Comparison of ENCODE assay signal across 9 cellular contexts in genomic region chr2:241509408-241509784, GRCh38. TPM values are rescaled to one million over a fixed set of nuclear protein-coding genes. Genes with fewer than 3 reads are reported as not detected.
DNase-seq lines count a peak whose midpoint lies in the region; ATAC-seq and TF ChIP-seq lines count a peak whose summit lies in the region.
"Had no signal": no experiment of that assay in that cellular context is flagged by ENCODE, and none has a peak within 500 bp of the region (broad histone marks: within the 10 kb centered on the region; RNA-seq: fewer than 3 reads in every experiment).

No MANE protein-coding gene starts in this region.

- peaks cover 0 to 2% (median 0%) of the 10 kb centered on the region in 9 donors for H3K36me3 ChIP-seq in heart left ventricle
- H3K36me3 ChIP-seq in mucosa of stomach (ENCODE audit: control insufficient read depth, insufficient read depth, low read length), result no peaks in the 10 kb centered on the region
- no peaks in the 10 kb centered on the region for H3K36me3 ChIP-seq in uterus

- TF ChIP-seq POLR2A in heart left ventricle (IDR thresholded peaks at IDR 0.05) (no peak), uterus (IDR thresholded peaks at IDR 0.05) (no peak)

- WGBS in heart left ventricle, 4 donors, result 42 to 64% (median 54%) methylated on average over 7 to 9 of the region's 9 CpGs

- H3K4me1 ChIP-seq in heart left ventricle (peaks cover 13 to 46% (median 33%) of the 10 kb centered on the region in 12 donors), mucosa of stomach (ENCODE audit: control insufficient read depth, insufficient read depth, low read length) (peaks cover 21% of the 10 kb centered on the region), uterus (no peaks in the 10 kb centered on the region)

- H3K4me3 Mint-ChIP-seq in chondrocyte (ENCODE audit: unreplicated experiment), result peak overlapping the region; percentile 73

- intact Hi-C loops in heart left ventricle (cut with DNase I) (loop anchor here in 7 of 10 donors (2.0 to 10.0 kb wide), 9 partner anchors 48 to 407 kb away; partner anchors contain the start of genes BOK (in 2 of the 7), ATG4B (in 1 of the 7), D2HGDH (in 1 of the 7) and MTERF4 (in 1 of the 7)), cardiac septum (cut with DNase I) (loop anchor here (5.0 to 10.0 kb wide), 4 partner anchors 48 to 155 kb away; partner anchors contain the start of genes ATG4B, BOK, FARP2 and THAP4), uterus (cut with DNase I; ENCODE audit: low total_unique reads) (no loop called here)

- H3K9ac ChIP-seq in mucosa of stomach (ENCODE audit: low read length), result peak overlapping the region; percentile 69

- peaks cover 3% of the 10 kb centered on the region for H3K36me3 Mint-ChIP-seq in chondrocyte (ENCODE audit: low read depth)

- H3K27ac ChIP-seq in heart left ventricle, result peak overlapping the region in 2 of 12 donors; percentile 78 to 97
- peak overlapping the region in 1 of 2 donors; percentile 92 for H3K27ac ChIP-seq in uterus

- no peaks in the 10 kb centered on the region for H3K27me3 ChIP-seq in heart left ventricle
- H3K27me3 ChIP-seq in mucosa of stomach (ENCODE audit: control insufficient read depth, insufficient read depth, low read length), result no peaks in the 10 kb centered on the region
- no peaks in the 10 kb centered on the region for H3K27me3 ChIP-seq in uterus

- TF ChIP-seq CTCF in heart left ventricle (IDR thresholded peaks at IDR 0.05) (no peak), chondrocyte (IDR thresholded peaks at IDR 0.05) (no peak), uterus (IDR thresholded peaks at IDR 0.05) (no peak)

- ATAC-seq in heart left ventricle, result no peak

- H3K4me3 ChIP-seq in heart left ventricle (peak overlapping the region; percentile 22 to 99 (median 88)), mucosa of stomach (ENCODE audit: low read length) (peak overlapping the region; percentile 65), uterus (peak overlapping the region; percentile 72 to 98)

- H3K27me3 Mint-ChIP-seq in chondrocyte (ENCODE audit: low read depth), result no peaks in the 10 kb centered on the region

- H3K27ac Mint-ChIP-seq in chondrocyte (ENCODE audit: unreplicated experiment), result peak overlapping the region; percentile 68

- no peaks in the 10 kb centered on the region for H3K9me3 Mint-ChIP-seq in chondrocyte (ENCODE audit: low read depth)

- DNase-seq in heart left ventricle, result no peak
- no peak for DNase-seq in cardiac septum (ENCODE audit: low spot score)
- no peak for DNase-seq in chondrocyte (ENCODE audit: low spot score)
- no peak for DNase-seq in uterus
- no peak for DNase-seq in D341Med (ENCODE audit: low spot score)
- no peak for DNase-seq in activated CD4-positive, CD25-positive, alpha-beta regulatory T cell treated with anti-CD3 and anti-CD28 coated beads, Interleukin-2, amount 50 U/mL, for 72 hours
- DNase-seq in amygdala (lab: John Stamatoyannopoulos, UW), result no peak
- DNase-seq: small intestine had no signal

- H3K9me3 ChIP-seq in heart left ventricle (no peaks in the 10 kb centered on the region), mucosa of stomach (ENCODE audit: control insufficient read depth, low read length) (no peaks in the 10 kb centered on the region), uterus (no peaks in the 10 kb centered on the region)

- H3K4me1 Mint-ChIP-seq in chondrocyte (ENCODE audit: low read depth), result peaks cover 30% of the 10 kb centered on the region

RNA-seq across cellular contexts. Expression of gene STK25, which starts 1.0 kb away (rescaled TPM):
- total RNA-seq in heart left ventricle, result 100 to 1,000 TPM in 4 of 9 donors, 10 to 100 TPM in 5; 76.8 to 186 (median 94.7) TPM
- polyA plus RNA-seq in heart left ventricle, result 100 to 1,000 TPM in 1 of 2 donors, 10 to 100 TPM in 1; 94.8 to 156 TPM
- total RNA-seq in cardiac septum, result 95.9 TPM
- 158 to 174 TPM (median 169 TPM) in 3 replicates for total RNA-seq in chondrocyte
- total RNA-seq in uterus, result 100 to 1,000 TPM in 3 of 4 donors, 10 to 100 TPM in 1; 77.6 to 191 (median 165) TPM

RNA-seq across cellular contexts. Expression of gene BOK, which starts 49.1 kb away (rescaled TPM):
- total RNA-seq in heart left ventricle (10 to 100 TPM in 3 of 9 donors, 1 to 10 TPM in 6; 1.7 to 22.3 (median 8.4) TPM), cardiac septum (4.5 TPM), chondrocyte (28.5 to 46.8 TPM (median 44.6 TPM) in 3 replicates), uterus (10 to 100 TPM; 22.9 to 31.2 (median 26.4) TPM)
- polyA plus RNA-seq in heart left ventricle, result 1 to 10 TPM; 1.4 to 9.6 TPM
